8 cellular contexts compared by ENCODE assay signal in the genomic region with DNA sequence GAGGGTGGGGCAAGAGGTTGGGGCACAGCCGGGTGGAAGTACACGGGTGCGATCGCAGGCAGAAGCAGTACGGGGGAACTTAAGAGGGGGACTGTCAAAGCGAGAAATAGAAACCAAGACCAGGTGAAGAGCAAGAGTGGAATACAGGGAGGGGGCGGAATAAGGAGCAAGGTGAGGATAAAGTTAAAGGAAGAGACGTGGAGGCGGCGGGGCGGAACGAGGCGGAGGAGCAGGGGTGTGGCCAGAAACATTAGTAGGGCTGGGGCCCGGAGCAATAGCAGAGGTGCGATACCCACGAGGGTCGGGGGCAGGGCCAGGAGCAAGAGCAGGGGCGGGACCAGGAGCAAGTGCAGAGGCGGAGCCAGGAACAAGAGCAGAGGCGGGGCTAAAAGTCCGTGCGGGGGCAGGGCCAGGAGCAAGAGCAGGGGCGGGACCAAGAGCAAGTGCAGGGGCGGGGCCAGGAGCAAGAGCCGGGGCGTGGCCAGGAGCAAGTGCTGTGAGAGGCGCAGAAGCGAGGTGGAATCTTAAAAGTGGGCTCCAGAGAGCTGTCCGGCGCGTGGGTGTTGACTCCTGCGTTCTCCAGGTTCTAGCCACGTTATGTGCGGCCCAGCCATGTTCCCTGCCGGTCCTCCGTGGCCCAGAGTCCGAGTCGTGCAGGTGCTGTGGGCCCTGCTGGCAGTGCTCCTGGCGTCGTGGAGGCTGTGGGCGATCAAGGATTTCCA. TPM values are rescaled to one million over a fixed set of nuclear protein-coding genes. Genes with fewer than 3 reads are reported as not detected.
DNase-seq lines count a peak whose midpoint lies in the region; ATAC-seq, FAIRE-seq and TF ChIP-seq lines count a peak whose summit lies in the region.

No MANE protein-coding gene starts in this region.

- peak; percentile 59 for ATAC-seq in RWPE2 (ENCODE audit: low read depth)
- peak; percentile 66 for ATAC-seq in stimulated activated naive CD8-positive, alpha-beta T cell treated with anti-CD3 and anti-CD28 coated beads, Interleukin-15, Interleukin-2, amounts not matched to agents 100 U/mL and 50 U/mL, for 24 hours

- TF ChIP-seq POLR2A in H54 (IDR thresholded peaks at IDR 0.05; ENCODE audit: low read depth, low read length) = no peak

- H3K4me1 ChIP-seq in RWPE2 (ENCODE audit: insufficient read depth, poor library complexity, severe bottlenecking) = no peaks in the 10 kb centered on the region

- peaks cover 4% of the 10 kb centered on the region for H3K36me3 Mint-ChIP-seq in nephron progenitor cell (ENCODE audit: low read depth)

- H3K27ac Mint-ChIP-seq in nephron progenitor cell = peak overlapping the region; percentile 97

- H3K27me3 Mint-ChIP-seq in nephron progenitor cell (ENCODE audit: low read depth, poor library complexity) = peaks cover 9% of the 10 kb centered on the region

- DNase-seq in EH (ENCODE audit: low read depth) (peak; percentile 94), H54 (ENCODE audit: insufficient read length, low spot score) (peak; percentile 92), M059J (ENCODE audit: low read depth) (peak; percentile 83), RWPE2 (ENCODE audit: low spot score) (peak; percentile 95), fibroblast of the aortic adventitia (ENCODE audit: low read depth) (peak; percentile 84), nephron progenitor cell (peak; percentile 97)
- peak; percentile 90 for DNase-seq in activated T-helper 9 cell treated with anti-CD3 and anti-CD28 coated beads, Interleukin-2, amount 50 U/mL, for 16 hours (ENCODE audit: low read depth)
- DNase-seq in stimulated activated naive CD8-positive, alpha-beta T cell treated with anti-CD3 and anti-CD28 coated beads, Interleukin-15, Interleukin-2, amounts not matched to agents 100 U/mL and 50 U/mL, for 24 hours = peak; percentile 96

- H3K4me3 Mint-ChIP-seq in nephron progenitor cell = peak overlapping the region; percentile 92

- H3K9me3 Mint-ChIP-seq in nephron progenitor cell = no peaks in the 10 kb centered on the region

- H3K9me3 ChIP-seq in RWPE2 (ENCODE audit: severe bottlenecking) = no peaks in the 10 kb centered on the region

- FAIRE-seq in H54 (lab: Jason Lieb, UNC) = peak; percentile 71

- no peaks in the 10 kb centered on the region for H3K27me3 ChIP-seq in RWPE2 (ENCODE audit: insufficient read depth, poor library complexity, severe bottlenecking)

- TF ChIP-seq CTCF in RWPE2 (IDR thresholded peaks at IDR 0.05; ENCODE audit: poor library complexity, severe bottlenecking) (no peak), fibroblast of the aortic adventitia (IDR thresholded peaks at IDR 0.05; ENCODE audit: insufficient read depth, low read length) (no peak), nephron progenitor cell (IDR thresholded peaks at IDR 0.05) (no peak)

- no peaks in the 10 kb centered on the region for H3K36me3 ChIP-seq in RWPE2 (ENCODE audit: low read depth)

- peak overlapping the region; percentile 46 for H3K4me3 ChIP-seq in RWPE2 (ENCODE audit: severe bottlenecking)
- H3K4me3 ChIP-seq in fibroblast of the aortic adventitia (ENCODE audit: low read depth, low read length) = peak overlapping the region; percentile 94

- H3K27ac ChIP-seq in RWPE2 (ENCODE audit: poor library complexity, severe bottlenecking) = peak overlapping the region; percentile 61

- H3K4me1 Mint-ChIP-seq in nephron progenitor cell = peaks cover 35% of the 10 kb centered on the region

RNA-seq across cellular contexts. Expression of a gene that starts 1.2 kb away (rescaled TPM):
- total RNA-seq in M059J (2014; rRNA removed; shearing (Covaris generic)) = 0.15 TPM in 1 of 2 replicates, not detected in the other
- total RNA-seq in fibroblast of the aortic adventitia (ENCODE audit: low replicate concordance) = 0.98 and 1.4 TPM in 2 replicates

RNA-seq across cellular contexts. Expression of a gene that starts 17.2 kb away (rescaled TPM):
- 0.91 and 2.3 TPM in 2 replicates for total RNA-seq in M059J (2014; rRNA removed; shearing (Covaris generic))
- 3.6 and 3.7 TPM in 2 replicates for total RNA-seq in fibroblast of the aortic adventitia (ENCODE audit: low replicate concordance)

RNA-seq across cellular contexts. Expression of a gene that starts 21.1 kb away (rescaled TPM):
- total RNA-seq in M059J (2014; rRNA removed; shearing (Covaris generic)) = 88.9 and 114 TPM in 2 replicates
- 13.1 and 59.8 TPM in 2 replicates for total RNA-seq in fibroblast of the aortic adventitia (ENCODE audit: low replicate concordance)

RNA-seq across cellular contexts. Expression of a gene that starts 32.7 kb away (rescaled TPM):
- total RNA-seq in M059J (2014; rRNA removed; shearing (Covaris generic)) = not detected in 2 replicates
- total RNA-seq in fibroblast of the aortic adventitia (ENCODE audit: low replicate concordance) = 0.45 and 1.7 TPM in 2 replicates

RNA-seq across cellular contexts. Expression of a gene that starts 37.6 kb away (rescaled TPM):
- 342 and 489 TPM in 2 replicates for total RNA-seq in M059J (2014; rRNA removed; shearing (Covaris generic))
- total RNA-seq in fibroblast of the aortic adventitia (ENCODE audit: low replicate concordance) = 55.4 and 223 TPM in 2 replicates

Comparison
In these comparisons a context has a peak if more than half of its experiments do, and no peak if none do; other contexts are left out.
1. Peak in every context shown above with its lines: DNase-seq, ATAC-seq, H3K4me3 ChIP-seq and H3K27ac ChIP-seq.